In genomic region chr14:102578821-102579220, GRCh38 we compare ENCODE assay signal across 23 cellular contexts.
"Had no signal": no experiment of that assay in that cellular context is flagged by ENCODE, and none has a peak within 500 bp of the region (broad histone marks: within the 10 kb centered on the region; RNA-seq: fewer than 3 reads in every experiment).

No MANE protein-coding gene starts in this region.

- H3K4me3 ChIP-seq: adrenal gland, ascending aorta, colonic mucosa, esophagus squamous epithelium, heart left ventricle, lower lobe of right lung, pancreas, psoas muscle, thoracic aorta, upper lobe of left lung had no signal

- H3K27ac ChIP-seq: adrenal gland, ascending aorta, colonic mucosa, esophagus squamous epithelium, heart left ventricle, lower lobe of right lung, neutrophil, pancreas, psoas muscle, thoracic aorta, upper lobe of left lung, VCaP had no signal

- H3K4me3 Mint-ChIP-seq: activated CD4-positive, alpha-beta T cell treated with anti-CD3 and anti-CD28 coated beads, Interleukin-2, amount 10 ng/mL, durations not matched to agents 7 days and 5 days; activated CD8-positive, alpha-beta memory T cell treated with anti-CD3 and anti-CD28 coated beads, Interleukin-2, amount 10 ng/mL, durations not matched to agents 7 days and 5 days; activated CD8-positive, alpha-beta T cell treated with anti-CD3 and anti-CD28 coated beads for 36 hours; activated naive CD8-positive, alpha-beta T cell; natural killer cell; stimulated activated effector memory CD8-positive, alpha-beta T cell treated with anti-CD3 and anti-CD28 coated beads, Interleukin-12 subunit alpha, Interleukin-12 subunit beta, amount 100 ng/mL, for 72 hours; T-cell; T-helper 2 cell treated with Interferon-gamma antibody and Interleukin-4, amounts not matched to agents 5 μg/mL and 100 μg/mL, for 36 hours had no signal

- H3K9me3 ChIP-seq: adrenal gland, ascending aorta, colonic mucosa, esophagus squamous epithelium, heart left ventricle, lower lobe of right lung, neutrophil, pancreas, psoas muscle, thoracic aorta, upper lobe of left lung had no signal

- H3K9me3 Mint-ChIP-seq: activated CD4-positive, alpha-beta T cell treated with anti-CD3 and anti-CD28 coated beads, Interleukin-2, amount 10 ng/mL, durations not matched to agents 7 days and 5 days; activated CD8-positive, alpha-beta T cell treated with anti-CD3 and anti-CD28 coated beads for 36 hours; natural killer cell; stimulated activated effector memory CD8-positive, alpha-beta T cell treated with anti-CD3 and anti-CD28 coated beads, Interleukin-12 subunit alpha, Interleukin-12 subunit beta, amount 100 ng/mL, for 72 hours; T-cell; T-helper 2 cell treated with Interferon-gamma antibody and Interleukin-4, amounts not matched to agents 5 μg/mL and 100 μg/mL, for 36 hours had no signal

- H3K27me3 ChIP-seq: adrenal gland, ascending aorta, colonic mucosa, neutrophil, pancreas, upper lobe of left lung had no signal

- H3K36me3 Mint-ChIP-seq: activated CD8-positive, alpha-beta memory T cell treated with anti-CD3 and anti-CD28 coated beads, Interleukin-2, amount 10 ng/mL, durations not matched to agents 7 days and 5 days; activated naive CD8-positive, alpha-beta T cell; natural killer cell; stimulated activated effector memory CD8-positive, alpha-beta T cell treated with anti-CD3 and anti-CD28 coated beads, Interleukin-12 subunit alpha, Interleukin-12 subunit beta, amount 100 ng/mL, for 72 hours; T-cell had no signal

- H3K27me3 Mint-ChIP-seq: activated CD4-positive, alpha-beta T cell treated with anti-CD3 and anti-CD28 coated beads, Interleukin-2, amount 10 ng/mL, durations not matched to agents 7 days and 5 days; activated CD8-positive, alpha-beta memory T cell treated with anti-CD3 and anti-CD28 coated beads, Interleukin-2, amount 10 ng/mL, durations not matched to agents 7 days and 5 days; activated CD8-positive, alpha-beta T cell treated with anti-CD3 and anti-CD28 coated beads for 36 hours; activated naive CD8-positive, alpha-beta T cell; T-cell had no signal

- DNase-seq: activated CD4-positive, alpha-beta T cell treated with anti-CD3 and anti-CD28 coated beads, Interleukin-2, amount 10 ng/mL, durations not matched to agents 7 days and 5 days; activated CD8-positive, alpha-beta memory T cell treated with anti-CD3 and anti-CD28 coated beads, Interleukin-2, amount 10 ng/mL, durations not matched to agents 7 days and 5 days; activated CD8-positive, alpha-beta T cell treated with anti-CD3 and anti-CD28 coated beads for 36 hours; activated T-cell treated with anti-CD3 and anti-CD28 coated beads for 4 hours; adrenal gland; colonic mucosa; esophagus squamous epithelium; heart left ventricle; lower lobe of right lung; natural killer cell; pancreas; psoas muscle; stimulated activated CD4-positive, alpha-beta T cell treated with anti-CD3 and anti-CD28 coated beads, Interleukin-1b, Interleukin-23, amount 100 ng/mL, for 48 hours; T-cell had no signal

- H3K27ac Mint-ChIP-seq: activated CD4-positive, alpha-beta T cell treated with anti-CD3 and anti-CD28 coated beads, Interleukin-2, amount 10 ng/mL, durations not matched to agents 7 days and 5 days; activated CD8-positive, alpha-beta memory T cell treated with anti-CD3 and anti-CD28 coated beads, Interleukin-2, amount 10 ng/mL, durations not matched to agents 7 days and 5 days; activated CD8-positive, alpha-beta T cell treated with anti-CD3 and anti-CD28 coated beads for 36 hours; activated naive CD8-positive, alpha-beta T cell; natural killer cell; stimulated activated effector memory CD8-positive, alpha-beta T cell treated with anti-CD3 and anti-CD28 coated beads, Interleukin-12 subunit alpha, Interleukin-12 subunit beta, amount 100 ng/mL, for 72 hours; T-cell; T-helper 2 cell treated with Interferon-gamma antibody and Interleukin-4, amounts not matched to agents 5 μg/mL and 100 μg/mL, for 36 hours had no signal

- H3K4me1 ChIP-seq: adrenal gland, ascending aorta, colonic mucosa, lower lobe of right lung, pancreas, psoas muscle, upper lobe of left lung had no signal

- ATAC-seq: activated CD4-positive, CD25-positive, alpha-beta regulatory T cell treated with anti-CD3 and anti-CD28 coated beads, Interleukin-2, amount 50 U/mL, for 24 hours; activated CD8-positive, alpha-beta memory T cell treated with anti-CD3 and anti-CD28 coated beads, Interleukin-2, amount 10 ng/mL, durations not matched to agents 7 days and 5 days; activated CD8-positive, alpha-beta T cell treated with anti-CD3 and anti-CD28 coated beads for 36 hours; natural killer cell; psoas muscle; stimulated activated effector memory CD8-positive, alpha-beta T cell treated with anti-CD3 and anti-CD28 coated beads, Interleukin-12 subunit alpha, Interleukin-12 subunit beta, amount 100 ng/mL, for 72 hours; T-cell had no signal

- H3K36me3 ChIP-seq: adrenal gland, ascending aorta, colonic mucosa, esophagus squamous epithelium, heart left ventricle, lower lobe of right lung, neutrophil, pancreas, thoracic aorta, upper lobe of left lung had no signal

- H3K4me1 Mint-ChIP-seq: activated CD4-positive, alpha-beta T cell treated with anti-CD3 and anti-CD28 coated beads, Interleukin-2, amount 10 ng/mL, durations not matched to agents 7 days and 5 days; activated CD8-positive, alpha-beta memory T cell treated with anti-CD3 and anti-CD28 coated beads, Interleukin-2, amount 10 ng/mL, durations not matched to agents 7 days and 5 days; natural killer cell; stimulated activated effector memory CD8-positive, alpha-beta T cell treated with anti-CD3 and anti-CD28 coated beads, Interleukin-12 subunit alpha, Interleukin-12 subunit beta, amount 100 ng/mL, for 72 hours had no signal
